In the genomic region with DNA sequence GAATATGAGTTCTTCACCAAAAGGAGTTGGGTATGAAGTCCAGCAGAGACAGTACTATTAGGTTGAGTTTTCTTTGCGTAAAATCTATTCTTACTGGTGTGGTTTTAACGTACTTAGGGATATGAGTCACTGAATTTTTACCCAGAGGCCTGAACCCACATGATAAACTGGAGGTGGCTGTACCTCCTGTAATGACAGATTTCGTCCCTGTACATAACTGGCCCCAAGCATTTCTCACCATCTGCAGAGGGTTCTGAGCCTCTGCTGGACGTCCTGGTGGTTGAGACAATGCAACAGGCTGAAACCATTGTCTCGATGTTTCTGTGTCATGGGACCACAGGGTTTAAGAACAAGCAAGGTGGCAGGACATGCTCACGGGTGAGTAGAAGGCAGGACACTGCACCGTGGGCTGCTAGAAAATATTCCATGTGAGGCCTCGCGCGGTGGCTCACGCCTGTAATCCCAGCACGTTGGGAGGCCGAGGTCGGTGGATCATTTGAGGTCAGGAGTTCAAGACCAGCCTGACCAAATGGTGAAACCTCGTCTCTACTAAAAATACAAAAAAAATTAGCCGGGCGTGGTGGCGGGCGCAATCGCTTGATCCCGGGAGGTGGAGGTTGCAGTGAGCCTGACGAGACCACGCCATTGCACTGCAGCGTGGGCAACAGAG, we compare ENCODE assay signal across 15 cellular contexts.
A peak's percentile ranks its signal among the peaks of the same experiment; 100 is the strongest.
DNase-seq lines count a peak whose midpoint lies in the region; ATAC-seq and TF ChIP-seq lines count a peak whose summit lies in the region.
"Had no signal": no experiment of that assay in that cellular context is flagged by ENCODE, and none has a peak within 500 bp of the region (broad histone marks: within the 10 kb centered on the region; RNA-seq: fewer than 3 reads in every experiment).

No MANE protein-coding gene starts in this region.

- H3K4me1 Mint-ChIP-seq in activated B cell treated with CpG ODN at 0.5 μM for 24 hours: peaks cover 27% of the 10 kb centered on the region

- ATAC-seq in GM18867 (IDR thresholded peaks at IDR 0.05; ENCODE audit: unreplicated experiment) (peak; percentile 51), activated B cell treated with CpG ODN at 0.5 μM for 24 hours (ENCODE audit: low read depth) (no peak), HG03175 (IDR thresholded peaks at IDR 0.05; ENCODE audit: unreplicated experiment) (no peak)
- ATAC-seq: right cardiac atrium had no signal

- POLR2A ChIA-PET in activated B cell treated with CpG ODN at 0.5 μM for 24 hours (lab: Charles Lee): no interaction called here

- H3K27ac Mint-ChIP-seq in activated B cell treated with CpG ODN at 0.5 μM for 24 hours: no peak overlapping the region

- no peaks in the 10 kb centered on the region for H3K9me3 Mint-ChIP-seq in activated B cell treated with CpG ODN at 0.5 μM for 24 hours

- intact Hi-C loops in activated B cell treated with CpG ODN at 0.5 μM for 24 hours (cut with micrococcal nuclease): no loop called here

- CTCF ChIA-PET in activated B cell treated with CpG ODN at 0.5 μM for 24 hours (lab: Charles Lee): no interaction called here

- DNase-seq in LHCN-M2 (ENCODE audit: low read depth): peak; percentile 2
- no peak for DNase-seq in activated B cell treated with CpG ODN at 0.5 μM for 24 hours
- DNase-seq in non-pigmented ciliary epithelial cell (ENCODE audit: low read depth): peak; percentile 6
- DNase-seq in OCI-M1 (lab: John Stamatoyannopoulos, UW): no peak
- DNase-seq in DMS79 treated with DMSO at 0.1 percent for 48 hours (lab: John Stamatoyannopoulos, UW): no peak
- DNase-seq: effector memory CD4-positive, alpha-beta T cell; GDM1; H7; NCI-H2107; PC-9; stimulated activated naive CD4-positive, alpha-beta T cell treated with Interleukin-2 at 50 U/mL for 16 hours; SW 1271 had no signal

- H3K36me3 Mint-ChIP-seq in activated B cell treated with CpG ODN at 0.5 μM for 24 hours (ENCODE audit: low read depth): peaks cover 4% of the 10 kb centered on the region

- TF ChIP-seq CTCF in activated B cell treated with CpG ODN at 0.5 μM for 24 hours (IDR thresholded peaks at IDR 0.05): no peak

- peak overlapping the region; percentile 90 for H3K4me3 Mint-ChIP-seq in activated B cell treated with CpG ODN at 0.5 μM for 24 hours

- peaks cover 4% of the 10 kb centered on the region for H3K27me3 Mint-ChIP-seq in activated B cell treated with CpG ODN at 0.5 μM for 24 hours

Comparison
In these comparisons a context has a peak if more than half of its experiments do, and no peak if none do; other contexts are left out.
1. DNase-seq: peak in LHCN-M2 (single experiment) and non-pigmented ciliary epithelial cell (single experiment); none in activated B cell treated with CpG ODN at 0.5 μM for 24 hours (single experiment), OCI-M1 (single experiment) and DMS79 treated with DMSO at 0.1 percent for 48 hours (single experiment).